18 cellular contexts compared by ENCODE assay signal in genomic region chr12:33248364-33248763, GRCh38.
"Had no signal": no experiment of that assay in that cellular context is flagged by ENCODE, and none has a peak within 500 bp of the region (broad histone marks: within the 10 kb centered on the region; RNA-seq: fewer than 3 reads in every experiment).

No MANE protein-coding gene starts in this region.

- DNase-seq: effector memory CD8-positive, alpha-beta T cell; erythroblast; foreskin keratinocyte; left colon; left ventricle myocardium superior; mesenchymal stem cell; naive thymus-derived CD8-positive, alpha-beta T cell; posterior cingulate gyrus; sigmoid colon; stimulated activated naive CD4-positive, alpha-beta T cell; stomach; substantia nigra; transverse colon had no signal

- H3K27ac Mint-ChIP-seq: effector memory CD8-positive, alpha-beta T cell; naive thymus-derived CD8-positive, alpha-beta T cell had no signal

- H3K9me3 Mint-ChIP-seq: effector memory CD8-positive, alpha-beta T cell had no signal

- H3K9me3 ChIP-seq: right atrium auricular region, sigmoid colon, stomach, thoracic aorta, transverse colon had no signal

- H3K27ac ChIP-seq: foreskin keratinocyte, right atrium auricular region, sigmoid colon, skin epidermis, stomach, thoracic aorta, transverse colon had no signal

- H3K4me3 Mint-ChIP-seq: effector memory CD8-positive, alpha-beta T cell; naive thymus-derived CD8-positive, alpha-beta T cell; neural crest cell had no signal

- H3K4me1 ChIP-seq: foreskin keratinocyte, right atrium auricular region, stomach, transverse colon had no signal

- H3K27me3 ChIP-seq: foreskin keratinocyte, right atrium auricular region, sigmoid colon, stomach, transverse colon had no signal

- H3K36me3 ChIP-seq: right atrium auricular region, sigmoid colon, stomach, thoracic aorta, transverse colon had no signal

- ATAC-seq: effector memory CD8-positive, alpha-beta T cell; foreskin keratinocyte; left colon; left ventricle myocardium superior; naive thymus-derived CD8-positive, alpha-beta T cell had no signal

- H3K36me3 Mint-ChIP-seq: naive thymus-derived CD8-positive, alpha-beta T cell had no signal

- H3K4me1 Mint-ChIP-seq: naive thymus-derived CD8-positive, alpha-beta T cell; neural crest cell had no signal

- H3K27me3 Mint-ChIP-seq: effector memory CD8-positive, alpha-beta T cell; naive thymus-derived CD8-positive, alpha-beta T cell had no signal

- H3K4me3 ChIP-seq: lung, right atrium auricular region, sigmoid colon, skin epidermis, stomach, thoracic aorta, transverse colon had no signal
